Comparison of ENCODE assay signal across 8 cellular contexts in the genomic region with DNA sequence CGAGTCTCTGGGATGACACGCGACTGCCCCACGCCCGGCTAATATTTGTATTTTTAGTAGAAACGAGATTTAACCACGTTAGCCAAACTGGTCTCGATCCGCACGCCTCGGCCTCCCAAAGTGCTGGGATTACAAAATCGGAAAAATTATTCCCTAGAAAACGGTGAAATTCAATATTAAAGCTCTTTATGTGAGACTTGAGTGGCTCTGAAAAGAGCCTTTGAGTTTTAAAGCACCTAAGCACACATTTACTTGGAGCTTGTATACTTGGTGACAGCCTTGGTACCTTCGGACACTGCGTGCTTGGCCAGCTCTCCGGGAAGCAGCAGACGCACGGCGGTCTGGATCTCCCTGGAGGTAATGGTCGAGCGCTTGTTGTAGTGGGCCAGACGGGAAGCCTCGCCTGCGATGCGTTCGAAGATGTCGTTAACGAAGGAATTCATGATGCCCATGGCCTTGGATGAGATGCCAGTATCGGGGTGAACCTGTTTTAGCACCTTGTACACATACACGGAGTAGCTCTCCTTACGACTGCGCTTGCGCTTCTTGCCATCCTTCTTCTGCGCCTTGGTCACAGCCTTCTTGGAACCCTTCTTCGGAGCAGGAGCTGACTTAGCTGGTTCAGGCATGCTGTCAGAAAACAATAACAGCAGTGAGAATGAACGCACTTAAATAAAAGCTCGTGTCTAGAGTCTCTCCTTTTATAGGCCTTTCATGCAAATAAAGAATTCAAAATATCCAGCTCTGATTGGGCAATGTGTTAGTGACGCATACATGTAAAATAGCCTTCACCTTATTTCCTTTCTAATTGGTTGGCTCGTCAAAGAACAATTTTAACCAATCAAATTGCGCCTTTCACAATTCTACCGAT.
DNase-seq lines count a peak whose midpoint lies in the region; ATAC-seq and TF ChIP-seq lines count a peak whose summit lies in the region.

No MANE protein-coding gene starts in this region.

- H3K4me2 ChIP-seq in MM.1S (ENCODE audit: low read depth, low read length): peak overlapping the region; percentile 85
- peak overlapping the region; percentile 97 for H3K4me2 ChIP-seq in osteoblast (ENCODE audit: insufficient read depth, low read length)

- H3K27ac Mint-ChIP-seq in activated naive CD8-positive, alpha-beta T cell treated with anti-CD3 and anti-CD28 coated beads, Interleukin-2, amount 50 U/mL, for 24 hours: no peak overlapping the region

- H3K9me2 ChIP-seq in MM.1S (replicated peaks; ENCODE audit: insufficient read depth, low read length): no peaks in the 10 kb centered on the region

- H3K9me3 ChIP-seq in MM.1S (replicated peaks; ENCODE audit: insufficient read depth, low read length): no peaks in the 10 kb centered on the region
- no peaks in the 10 kb centered on the region for H3K9me3 ChIP-seq in SJSA1 (replicated peaks)
- no peaks in the 10 kb centered on the region for H3K9me3 ChIP-seq in osteoblast (ENCODE audit: low read depth, low read length)

- H3K79me2 ChIP-seq in MM.1S (ENCODE audit: low read length): no peaks in the 10 kb centered on the region
- H3K79me2 ChIP-seq in osteoblast (ENCODE audit: insufficient read depth, low read length): no peaks in the 10 kb centered on the region

- H2AFZ ChIP-seq in MM.1S (ENCODE audit: low read length) (no peak overlapping the region), osteoblast (ENCODE audit: low read length) (peak overlapping the region; percentile 85)

- H3K4me3 ChIP-seq in H7 (ENCODE audit: insufficient read depth, low read depth, low read length) (peak overlapping the region; percentile 62), MM.1S (ENCODE audit: low read length) (peak overlapping the region; percentile 57), SJSA1 (peak overlapping the region; percentile 41), osteoblast (ENCODE audit: insufficient read depth, low read length) (peak overlapping the region; percentile 75)

- H3K4me1 Mint-ChIP-seq in activated naive CD8-positive, alpha-beta T cell treated with anti-CD3 and anti-CD28 coated beads, Interleukin-2, amount 50 U/mL, for 24 hours: peaks cover 8% of the 10 kb centered on the region

- peak overlapping the region; percentile 73 for H3K9ac ChIP-seq in MM.1S (ENCODE audit: low read length)

- H3K9me3 Mint-ChIP-seq in activated naive CD8-positive, alpha-beta T cell treated with anti-CD3 and anti-CD28 coated beads, Interleukin-2, amount 50 U/mL, for 24 hours: peaks cover 5% of the 10 kb centered on the region

- H4K20me1 ChIP-seq in MM.1S (ENCODE audit: insufficient read depth, low read length) (no peaks in the 10 kb centered on the region), osteoblast (ENCODE audit: insufficient read depth, low read length) (no peaks in the 10 kb centered on the region)

- H3K27me3 ChIP-seq in H7 (ENCODE audit: control insufficient read depth, insufficient read depth, low read length): no peaks in the 10 kb centered on the region
- H3K27me3 ChIP-seq in MM.1S (replicated peaks; ENCODE audit: insufficient read depth, low read length): no peaks in the 10 kb centered on the region
- H3K27me3 ChIP-seq in SJSA1 (replicated peaks): no peaks in the 10 kb centered on the region
- H3K27me3 ChIP-seq in osteoblast (ENCODE audit: insufficient read depth, low read length): no peaks in the 10 kb centered on the region

- DNase-seq in GM04503 (ENCODE audit: low read depth): peak; percentile 99
- peak; percentile 84 for DNase-seq in H7
- peak; percentile 97 for DNase-seq in MM.1S
- DNase-seq in SJSA1 (ENCODE audit: low read depth in 1 of 2, low spot score in 2 of 2): peak in 1 of 2 experiments; percentile 88
- peak; percentile 76 for DNase-seq in activated naive CD8-positive, alpha-beta T cell treated with anti-CD3 and anti-CD28 coated beads, Interleukin-2, amount 50 U/mL, for 24 hours
- peak; percentile 73 for DNase-seq in Right ventricle myocardium inferior (ENCODE audit: missing footprints)
- DNase-seq in osteoblast (ENCODE audit: insufficient read length, low spot score, missing footprints): peak; percentile 78
- DNase-seq in AML-193 (lab: John Stamatoyannopoulos, UW): no peak

- peak; percentile 75 for ATAC-seq in activated naive CD8-positive, alpha-beta T cell treated with anti-CD3 and anti-CD28 coated beads, Interleukin-2, amount 50 U/mL, for 24 hours
- ATAC-seq in Right ventricle myocardium inferior: peak; percentile 86

- no peaks in the 10 kb centered on the region for H3K36me3 Mint-ChIP-seq in activated naive CD8-positive, alpha-beta T cell treated with anti-CD3 and anti-CD28 coated beads, Interleukin-2, amount 50 U/mL, for 24 hours (ENCODE audit: low read depth)

- H3K4me1 ChIP-seq in MM.1S (ENCODE audit: low read length) (0 out of 2 replicates have a peak, but pooled peaks cover 5% of the 10 kb centered on the region), SJSA1 (replicated peaks) (peaks cover 15% of the 10 kb centered on the region), osteoblast (ENCODE audit: insufficient read depth, low read length) (peaks cover 20% of the 10 kb centered on the region)

- H3K27ac ChIP-seq in MM.1S (ENCODE audit: low read length) (peak overlapping the region; percentile 95), SJSA1 (peak overlapping the region; percentile 66), osteoblast (ENCODE audit: low read depth, low read length) (peak overlapping the region; percentile 97)

- no peak for TF ChIP-seq CTCF in MM.1S (IDR thresholded peaks at IDR 0.05; ENCODE audit: low read length)
- TF ChIP-seq CTCF in osteoblast (IDR thresholded peaks at IDR 0.05; ENCODE audit: extremely low read depth, low read depth, low read length): no peak

- peaks cover 42% of the 10 kb centered on the region for H3F3A ChIP-seq in MM.1S (ENCODE audit: insufficient read depth, low read length)

- H3K4me3 Mint-ChIP-seq in activated naive CD8-positive, alpha-beta T cell treated with anti-CD3 and anti-CD28 coated beads, Interleukin-2, amount 50 U/mL, for 24 hours: no peak overlapping the region

- H3K36me3 ChIP-seq in H7 (replicated peaks; ENCODE audit: control insufficient read depth, insufficient read depth, low read length) (no peaks in the 10 kb centered on the region), MM.1S (replicated peaks; ENCODE audit: insufficient read depth, low read length) (no peaks in the 10 kb centered on the region), SJSA1 (no peaks in the 10 kb centered on the region), osteoblast (ENCODE audit: insufficient read depth, low read length) (no peaks in the 10 kb centered on the region)

- intact Hi-C loops in Right ventricle myocardium inferior (cut with DNase I): loop anchor here (1.0 kb wide), 1 partner anchor 12 kb away; a partner anchor contains a TSS

- H3K27me3 Mint-ChIP-seq in activated naive CD8-positive, alpha-beta T cell treated with anti-CD3 and anti-CD28 coated beads, Interleukin-2, amount 50 U/mL, for 24 hours: no peaks in the 10 kb centered on the region

Comparison
In these comparisons a context has a peak if more than half of its experiments do, and no peak if none do; other contexts are left out.
1. DNase-seq: peak in GM04503 (single experiment), H7 (single experiment), MM.1S (single experiment), activated naive CD8-positive, alpha-beta T cell treated with anti-CD3 and anti-CD28 coated beads, Interleukin-2, amount 50 U/mL, for 24 hours (single experiment), Right ventricle myocardium inferior (single experiment) and osteoblast (single experiment); none in AML-193 (0 of 2).
2. Peak in every context shown above with its lines, with median percentiles within 50 percentile points of each other: H3K4me3 ChIP-seq and H3K27ac ChIP-seq.